Comparison of ENCODE assay signal across 15 cellular contexts in the genomic region with DNA sequence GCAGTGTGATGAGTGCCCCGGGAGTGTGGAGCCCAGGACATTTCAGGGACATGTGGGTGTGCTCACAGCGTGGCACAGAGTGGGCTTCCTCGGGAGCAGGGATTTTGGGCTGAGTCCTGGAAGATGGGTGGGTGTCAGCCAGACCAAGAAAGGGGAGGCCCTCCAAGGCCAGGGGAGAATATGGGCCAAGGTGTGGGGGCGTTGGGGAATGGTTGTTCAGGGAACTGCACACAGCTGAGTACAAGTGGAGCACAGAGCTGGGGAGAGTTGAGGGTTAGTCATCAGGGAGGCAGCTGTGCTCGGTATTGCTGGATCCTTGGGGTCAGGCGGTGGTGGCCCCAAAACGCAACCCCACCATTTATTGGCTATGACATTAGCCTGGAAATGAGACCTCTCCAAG. TPM values are rescaled to one million over a fixed set of nuclear protein-coding genes. Genes with fewer than 3 reads are reported as not detected.
DNase-seq lines count a peak whose midpoint lies in the region; ATAC-seq and TF ChIP-seq lines count a peak whose summit lies in the region.
"Had no signal": no experiment of that assay in that cellular context is flagged by ENCODE, and none has a peak within 500 bp of the region (broad histone marks: within the 10 kb centered on the region; RNA-seq: fewer than 3 reads in every experiment).

No MANE protein-coding gene starts in this region.

- H3K36me3 ChIP-seq in hepatocyte (replicated peaks; ENCODE audit: insufficient read depth, low read depth): no peaks in the 10 kb centered on the region
- peaks cover 78% of the 10 kb centered on the region for H3K36me3 ChIP-seq in Karpas-422 (ENCODE audit: insufficient read depth, low read length)

- H3K9me2 ChIP-seq in hepatocyte (replicated peaks; ENCODE audit: insufficient read depth) (no peaks in the 10 kb centered on the region), Karpas-422 (replicated peaks; ENCODE audit: insufficient read depth, low read length) (no peaks in the 10 kb centered on the region)

- no peak overlapping the region for H3K9ac ChIP-seq in Karpas-422 (ENCODE audit: low read length)

- ATAC-seq in stimulated activated memory B cell treated with anti-CD40 and anti-IgM and Interleukin-4, amounts not matched to agents 10 μg/mL and 1 μg/mL and 100 μg/mL, for 72 hours: no peak
- no peak for ATAC-seq in HG03457 (IDR thresholded peaks at IDR 0.05; ENCODE audit: unreplicated experiment)
- ATAC-seq: left lobe of liver, pancreas had no signal

- no peak for DNase-seq in activated CD4-positive, alpha-beta memory T cell treated with anti-CD3 and anti-CD28 coated beads for 36 hours
- DNase-seq in activated CD4-positive, alpha-beta memory T cell treated with anti-CD3 and anti-CD28 coated beads, Interleukin-2, amount 10 ng/mL, durations not matched to agents 7 days and 5 days: no peak
- DNase-seq in amniotic epithelial cell (ENCODE audit: low read depth) (peak; percentile 22), hepatocyte (ENCODE audit: low spot score) (no peak), H4 (ENCODE audit: low spot score) (no peak), Karpas-422 (no peak)
- DNase-seq: 8988T; activated CD4-positive, alpha-beta T cell treated with anti-CD3 and anti-CD28 coated beads for 4 hours; activated gamma-delta T cell; DMS79; pancreas had no signal

- no peaks in the 10 kb centered on the region for H3K27me3 Mint-ChIP-seq in activated CD4-positive, alpha-beta memory T cell treated with anti-CD3 and anti-CD28 coated beads for 36 hours
- H3K27me3 Mint-ChIP-seq in activated CD4-positive, alpha-beta memory T cell treated with anti-CD3 and anti-CD28 coated beads, Interleukin-2, amount 10 ng/mL, durations not matched to agents 7 days and 5 days: no peaks in the 10 kb centered on the region
- H3K27me3 Mint-ChIP-seq in stimulated activated memory B cell treated with anti-CD40 and anti-IgM and Interleukin-4, amounts not matched to agents 10 μg/mL and 1 μg/mL and 100 μg/mL, for 72 hours: no peaks in the 10 kb centered on the region

- intact Hi-C loops in activated CD4-positive, alpha-beta memory T cell treated with anti-CD3 and anti-CD28 coated beads for 36 hours (cut with micrococcal nuclease): no loop called here

- H3K4me2 ChIP-seq in hepatocyte: no peak overlapping the region
- no peak overlapping the region for H3K4me2 ChIP-seq in Karpas-422 (ENCODE audit: low read depth, low read length, poor library complexity, severe bottlenecking)

- H3K79me2 ChIP-seq in hepatocyte: peaks cover 53% of the 10 kb centered on the region
- H3K79me2 ChIP-seq in Karpas-422 (ENCODE audit: low read length): peaks cover 98% of the 10 kb centered on the region

- no peak for TF ChIP-seq CTCF in hepatocyte (IDR thresholded peaks at IDR 0.05; ENCODE audit: poor library complexity)

- no peaks in the 10 kb centered on the region for H3K9me3 Mint-ChIP-seq in activated CD4-positive, alpha-beta memory T cell treated with anti-CD3 and anti-CD28 coated beads for 36 hours
- no peaks in the 10 kb centered on the region for H3K9me3 Mint-ChIP-seq in activated CD4-positive, alpha-beta memory T cell treated with anti-CD3 and anti-CD28 coated beads, Interleukin-2, amount 10 ng/mL, durations not matched to agents 7 days and 5 days
- no peaks in the 10 kb centered on the region for H3K9me3 Mint-ChIP-seq in stimulated activated memory B cell treated with anti-CD40 and anti-IgM and Interleukin-4, amounts not matched to agents 10 μg/mL and 1 μg/mL and 100 μg/mL, for 72 hours

- H3K27ac Mint-ChIP-seq in activated CD4-positive, alpha-beta memory T cell treated with anti-CD3 and anti-CD28 coated beads for 36 hours: peak overlapping the region; percentile 68
- H3K27ac Mint-ChIP-seq in activated CD4-positive, alpha-beta memory T cell treated with anti-CD3 and anti-CD28 coated beads, Interleukin-2, amount 10 ng/mL, durations not matched to agents 7 days and 5 days: no peak overlapping the region
- peak overlapping the region; percentile 75 for H3K27ac Mint-ChIP-seq in stimulated activated memory B cell treated with anti-CD40 and anti-IgM and Interleukin-4, amounts not matched to agents 10 μg/mL and 1 μg/mL and 100 μg/mL, for 72 hours

- WGBS in hepatocyte (ENCODE audit: low lambda C conversion rate, missing lambda C conversion rate): 85% methylated on average over 7 of the region's 7 CpGs

- H2AFZ ChIP-seq in hepatocyte (no peak overlapping the region), Karpas-422 (ENCODE audit: low read length) (no peak overlapping the region)

- H3K4me1 ChIP-seq in hepatocyte (ENCODE audit: insufficient read depth) (peaks cover 32% of the 10 kb centered on the region), Karpas-422 (ENCODE audit: low read length) (peaks cover 17% of the 10 kb centered on the region)

- H3K36me3 Mint-ChIP-seq in activated CD4-positive, alpha-beta memory T cell treated with anti-CD3 and anti-CD28 coated beads for 36 hours: peaks cover 61% of the 10 kb centered on the region
- H3K36me3 Mint-ChIP-seq in activated CD4-positive, alpha-beta memory T cell treated with anti-CD3 and anti-CD28 coated beads, Interleukin-2, amount 10 ng/mL, durations not matched to agents 7 days and 5 days (ENCODE audit: low read depth): peaks cover 84% of the 10 kb centered on the region
- H3K36me3 Mint-ChIP-seq in stimulated activated memory B cell treated with anti-CD40 and anti-IgM and Interleukin-4, amounts not matched to agents 10 μg/mL and 1 μg/mL and 100 μg/mL, for 72 hours: peaks cover 85% of the 10 kb centered on the region

- H3K4me3 ChIP-seq in hepatocyte: no peak overlapping the region
- H3K4me3 ChIP-seq in Karpas-422 (ENCODE audit: low read length): no peak overlapping the region
- H3K4me3 ChIP-seq: pancreas, suprapubic skin had no signal

- CTCF ChIA-PET in activated CD4-positive, alpha-beta memory T cell treated with anti-CD3 and anti-CD28 coated beads for 36 hours (lab: Charles Lee): no interaction called here
- CTCF ChIA-PET in activated CD4-positive, alpha-beta memory T cell treated with anti-CD3 and anti-CD28 coated beads, Interleukin-2, amount 10 ng/mL, durations not matched to agents 7 days and 5 days (lab: Charles Lee): no interaction called here

- no peak overlapping the region for H3K4me3 Mint-ChIP-seq in activated CD4-positive, alpha-beta memory T cell treated with anti-CD3 and anti-CD28 coated beads for 36 hours
- no peak overlapping the region for H3K4me3 Mint-ChIP-seq in activated CD4-positive, alpha-beta memory T cell treated with anti-CD3 and anti-CD28 coated beads, Interleukin-2, amount 10 ng/mL, durations not matched to agents 7 days and 5 days
- no peak overlapping the region for H3K4me3 Mint-ChIP-seq in stimulated activated memory B cell treated with anti-CD40 and anti-IgM and Interleukin-4, amounts not matched to agents 10 μg/mL and 1 μg/mL and 100 μg/mL, for 72 hours

- peaks cover 71% of the 10 kb centered on the region for H3K4me1 Mint-ChIP-seq in activated CD4-positive, alpha-beta memory T cell treated with anti-CD3 and anti-CD28 coated beads for 36 hours (ENCODE audit: low read depth)
- H3K4me1 Mint-ChIP-seq in activated CD4-positive, alpha-beta memory T cell treated with anti-CD3 and anti-CD28 coated beads, Interleukin-2, amount 10 ng/mL, durations not matched to agents 7 days and 5 days: peaks cover 57% of the 10 kb centered on the region
- peaks cover 68% of the 10 kb centered on the region for H3K4me1 Mint-ChIP-seq in stimulated activated memory B cell treated with anti-CD40 and anti-IgM and Interleukin-4, amounts not matched to agents 10 μg/mL and 1 μg/mL and 100 μg/mL, for 72 hours

- H4K20me1 ChIP-seq in hepatocyte (ENCODE audit: insufficient read depth, poor library complexity, severe bottlenecking) (peaks cover 24% of the 10 kb centered on the region), Karpas-422 (ENCODE audit: insufficient read depth, low read depth, low read length) (0 out of 2 replicates have a peak, but pooled peaks cover 16% of the 10 kb centered on the region)

- H3K27me3 ChIP-seq in hepatocyte: no peaks in the 10 kb centered on the region
- H3K27me3 ChIP-seq in Karpas-422 (ENCODE audit: low read length): no peaks in the 10 kb centered on the region
- H3K27me3 ChIP-seq: pancreas, suprapubic skin had no signal

- H3K9me3 ChIP-seq in hepatocyte (ENCODE audit: low read depth): no peaks in the 10 kb centered on the region
- no peaks in the 10 kb centered on the region for H3K9me3 ChIP-seq in Karpas-422 (ENCODE audit: low read length)
- H3K9me3 ChIP-seq: pancreas, suprapubic skin had no signal

- H3K27ac ChIP-seq in hepatocyte (peak overlapping the region; percentile 78), Karpas-422 (ENCODE audit: low read length) (no peak overlapping the region)
- H3K27ac ChIP-seq: pancreas, suprapubic skin had no signal

- POLR2A ChIA-PET in activated CD4-positive, alpha-beta memory T cell treated with anti-CD3 and anti-CD28 coated beads for 36 hours (lab: Charles Lee): interaction anchor here (1.2 kb wide), 1 partner anchor 25 kb away, joined by 3 read pairs; no protein-coding TSS in a partner anchor
- POLR2A ChIA-PET in activated CD4-positive, alpha-beta memory T cell treated with anti-CD3 and anti-CD28 coated beads, Interleukin-2, amount 10 ng/mL, durations not matched to agents 7 days and 5 days (lab: Charles Lee): interaction anchor here (1.3 kb wide), 1 partner anchor 30 kb away, joined by 4 read pairs; no protein-coding TSS in a partner anchor

RNA-seq across cellular contexts. Expression of a gene that starts 5.5 kb away (rescaled TPM):
- 10 to 100 TPM; 43.0 to 43.1 TPM for total RNA-seq in activated CD4-positive, alpha-beta memory T cell treated with anti-CD3 and anti-CD28 coated beads for 36 hours
- total RNA-seq in activated CD4-positive, alpha-beta memory T cell treated with anti-CD3 and anti-CD28 coated beads, Interleukin-2, amount 10 ng/mL, durations not matched to agents 7 days and 5 days: 10 to 100 TPM; 34.4 to 36.5 TPM
- total RNA-seq in hepatocyte: 37.2 and 40.6 TPM in 2 replicates
- polyA plus RNA-seq in hepatocyte: 21.6 and 22.6 TPM in 2 replicates
- total RNA-seq in H4 (2014; rRNA removed; shearing (Covaris generic)): 22.2 and 29.9 TPM in 2 replicates
- total RNA-seq in Karpas-422 (2014; rRNA removed; shearing (Covaris generic); ENCODE audit: low replicate concordance): 44.7 and 45.7 TPM in 2 replicates

RNA-seq across cellular contexts. Expression of a gene that starts 31.3 kb away (rescaled TPM):
- 10 to 100 TPM; 16.9 to 18.3 TPM for total RNA-seq in activated CD4-positive, alpha-beta memory T cell treated with anti-CD3 and anti-CD28 coated beads for 36 hours
- total RNA-seq in activated CD4-positive, alpha-beta memory T cell treated with anti-CD3 and anti-CD28 coated beads, Interleukin-2, amount 10 ng/mL, durations not matched to agents 7 days and 5 days: 10 to 100 TPM; 17.0 to 17.9 TPM
- total RNA-seq in hepatocyte: 19.7 and 21.4 TPM in 2 replicates
- 13.4 and 13.6 TPM in 2 replicates for polyA plus RNA-seq in hepatocyte
- total RNA-seq in H4 (2014; rRNA removed; shearing (Covaris generic)): 16.3 and 20.9 TPM in 2 replicates
- 14.1 and 26.6 TPM in 2 replicates for total RNA-seq in Karpas-422 (2014; rRNA removed; shearing (Covaris generic); ENCODE audit: low replicate concordance)
